Comparison of ENCODE assay signal across 19 cellular contexts in genomic region chr2:215407596-215408264, GRCh38. TPM values are rescaled to one million over a fixed set of nuclear protein-coding genes. Genes with fewer than 3 reads are reported as not detected.
DNase-seq lines count a peak whose midpoint lies in the region; ATAC-seq and TF ChIP-seq lines count a peak whose summit lies in the region.
"Had no signal": no experiment of that assay in that cellular context is flagged by ENCODE, and none has a peak within 500 bp of the region (broad histone marks: within the 10 kb centered on the region; RNA-seq: fewer than 3 reads in every experiment).

No MANE protein-coding gene starts in this region.

- DNase-seq in RWPE2 (ENCODE audit: low spot score) (no peak), choroid plexus epithelial cell (ENCODE audit: low read depth) (peak; percentile 63), mesenchymal stem cell (no peak), smooth muscle cell (lab: John Stamatoyannopoulos, UW; ENCODE audit: unreplicated experiment) (no peak), SIG-M5 treated with dmso at 0.1 percent for 504 hours (lab: John Stamatoyannopoulos, UW; ENCODE audit: unreplicated experiment) (no peak), NCI-H2029 (lab: John Stamatoyannopoulos, UW) (no peak), T-cell (no peak)
- DNase-seq: AML-193, DMS79 treated with DMSO at 0.1 percent for 48 hours, H9, NCI-H1417, NCI-H187, NCI-H2227 treated with DMSO at 0.1 percent for 48 hours, NCI-H510A treated with DMSO at 0.1 percent for 48 hours, NCI-H82, SHP77 treated with DMSO at 0.1 percent for 48 hours had no signal

- no peaks in the 10 kb centered on the region for H3K9me3 Mint-ChIP-seq in T-cell
- H3K9me3 Mint-ChIP-seq: H9 had no signal

- no peak overlapping the region for H3K4me3 ChIP-seq in RWPE2 (ENCODE audit: severe bottlenecking)
- H3K4me3 ChIP-seq in choroid plexus epithelial cell (ENCODE audit: low read depth, low read length): no peak overlapping the region
- H3K4me3 ChIP-seq in mesenchymal stem cell (ENCODE audit: insufficient read depth in 1 of 2, low read depth in 1 of 2, low read length in 2 of 2): no peak overlapping the region
- no peak overlapping the region for H3K4me3 ChIP-seq in smooth muscle cell

- H3K79me2 ChIP-seq in smooth muscle cell (ENCODE audit: low read depth): no peaks in the 10 kb centered on the region

- H4K20me1 ChIP-seq in smooth muscle cell (ENCODE audit: low read depth): peaks cover 100% of the 10 kb centered on the region

- H3K4me1 Mint-ChIP-seq in T-cell: no peaks in the 10 kb centered on the region
- H3K4me1 Mint-ChIP-seq: H9 had no signal

- H3K27me3 Mint-ChIP-seq in T-cell: peaks cover 7 to 8% of the 10 kb centered on the region in 2 donors

- H3K4me3 Mint-ChIP-seq in T-cell: no peak overlapping the region
- H3K4me3 Mint-ChIP-seq: H9 had no signal

- peak overlapping the region in 1 of 2 experiments; percentile 5 for H3K23ac ChIP-seq in mesenchymal stem cell (ENCODE audit: low read length in 2 of 2)

- peaks cover 2% of the 10 kb centered on the region for H3K79me1 ChIP-seq in mesenchymal stem cell (replicated peaks; ENCODE audit: low read length, poor library complexity, severe bottlenecking)

- 98% methylated on average over 5 of the region's 10 CpGs for WGBS in mesenchymal stem cell
- 68% methylated on average over 10 of the region's 10 CpGs for WGBS in smooth muscle cell (ENCODE audit: low lambda C conversion rate)

- no peak overlapping the region for H3K14ac ChIP-seq in mesenchymal stem cell (ENCODE audit: low read length in 2 of 2)

- H3K36me3 Mint-ChIP-seq in T-cell: no peaks in the 10 kb centered on the region

- H2BK12ac ChIP-seq in mesenchymal stem cell (ENCODE audit: low read length in 2 of 2): no peak overlapping the region

- no peak overlapping the region for H2BK5ac ChIP-seq in mesenchymal stem cell (ENCODE audit: low read depth, low read length, poor library complexity, severe bottlenecking)

- H3K27me3 ChIP-seq in RWPE2 (ENCODE audit: insufficient read depth, poor library complexity, severe bottlenecking) (no peaks in the 10 kb centered on the region), mesenchymal stem cell (ENCODE audit: control insufficient read depth in 1 of 2, insufficient read depth in 1 of 2, low read length in 2 of 2) (no peaks in the 10 kb centered on the region), smooth muscle cell (ENCODE audit: low read depth) (no peaks in the 10 kb centered on the region)

- peaks cover 92% of the 10 kb centered on the region for H3F3A ChIP-seq in smooth muscle cell (ENCODE audit: low read depth)

- CTCF ChIA-PET in T-cell (lab: Charles Lee): no interaction called here

- H3K4ac ChIP-seq in mesenchymal stem cell (ENCODE audit: low read depth in 1 of 2, low read length in 2 of 2): peak overlapping the region in 1 of 2 experiments; percentile 30

- H3K9me3 ChIP-seq in RWPE2 (ENCODE audit: severe bottlenecking) (no peaks in the 10 kb centered on the region), mesenchymal stem cell (ENCODE audit: control insufficient read depth, low read length) (no peaks in the 10 kb centered on the region), smooth muscle cell (replicated peaks; ENCODE audit: low read depth) (no peaks in the 10 kb centered on the region)

- H2AK5ac ChIP-seq in mesenchymal stem cell (ENCODE audit: low read length, severe bottlenecking): no peak overlapping the region

- no peak overlapping the region for H4K91ac ChIP-seq in mesenchymal stem cell (ENCODE audit: low read length)

- ATAC-seq in RWPE2 (ENCODE audit: low read depth) (no peak), GM21423 (IDR thresholded peaks at IDR 0.05; ENCODE audit: unreplicated experiment) (no peak), T-cell (replicated peaks in 1 of 4) (no peak)

- H3K36me3 ChIP-seq in RWPE2 (ENCODE audit: low read depth) (peaks cover 91% of the 10 kb centered on the region), mesenchymal stem cell (ENCODE audit: control insufficient read depth in 1 of 2, insufficient read depth in 2 of 2, low read depth in 1 of 2, low read length in 2 of 2) (peaks cover 37 to 98% of the 10 kb centered on the region in 2 experiments), smooth muscle cell (ENCODE audit: low read depth) (peaks cover 46% of the 10 kb centered on the region)

- H2BK120ac ChIP-seq in mesenchymal stem cell (ENCODE audit: low read depth, low read length): no peak overlapping the region

- H3K9ac ChIP-seq in mesenchymal stem cell (ENCODE audit: low read length): peak overlapping the region; percentile 70
- H3K9ac ChIP-seq in smooth muscle cell (ENCODE audit: low read depth): no peak overlapping the region
- H3K9ac ChIP-seq: KMS-11 had no signal

- POLR2A ChIA-PET in T-cell (lab: Charles Lee): no interaction called here

- TF ChIP-seq CTCF in RWPE2 (IDR thresholded peaks at IDR 0.05; ENCODE audit: poor library complexity, severe bottlenecking): no peak
- TF ChIP-seq CTCF in choroid plexus epithelial cell (conservative IDR thresholded peaks at IDR 0.05; ENCODE audit: low read depth, low read length): no peak
- TF ChIP-seq CTCF in smooth muscle cell (IDR thresholded peaks at IDR 0.05; ENCODE audit: borderline replicate concordance, insufficient read depth, poor library complexity, severe bottlenecking): no peak

- H3K18ac ChIP-seq in mesenchymal stem cell (ENCODE audit: low read depth in 1 of 2, low read length in 2 of 2): no peak overlapping the region

- no peak overlapping the region for H3K27ac Mint-ChIP-seq in T-cell
- H3K27ac Mint-ChIP-seq: H9 had no signal

- H2BK15ac ChIP-seq in mesenchymal stem cell (ENCODE audit: low read depth, poor library complexity, severe bottlenecking): no peak overlapping the region

- no peak overlapping the region for H3K4me2 ChIP-seq in mesenchymal stem cell (ENCODE audit: low read length, poor library complexity, severe bottlenecking)
- H3K4me2 ChIP-seq in smooth muscle cell: peak overlapping the region; percentile 6
- H3K4me2 ChIP-seq: KMS-11 had no signal

- H3K27ac ChIP-seq in RWPE2 (ENCODE audit: poor library complexity, severe bottlenecking) (peak overlapping the region; percentile 81), mesenchymal stem cell (ENCODE audit: low read length, poor library complexity, severe bottlenecking) (peak overlapping the region; percentile 52), smooth muscle cell (ENCODE audit: low read depth) (peak overlapping the region; percentile 86)
- H3K27ac ChIP-seq: C4-2B, KMS-11 had no signal

- no peak overlapping the region for H4K8ac ChIP-seq in mesenchymal stem cell (ENCODE audit: low read length)

- H2AFZ ChIP-seq in mesenchymal stem cell (ENCODE audit: low read depth, low read length): no peak overlapping the region
- H2AFZ ChIP-seq in smooth muscle cell (ENCODE audit: low read depth): no peak overlapping the region

- H3K4me1 ChIP-seq in RWPE2 (ENCODE audit: insufficient read depth, poor library complexity, severe bottlenecking): peaks cover 13% of the 10 kb centered on the region
- H3K4me1 ChIP-seq in mesenchymal stem cell (ENCODE audit: control insufficient read depth, insufficient read depth, low read depth, low read length): peaks cover 19% of the 10 kb centered on the region
- H3K4me1 ChIP-seq in smooth muscle cell (ENCODE audit: low read depth): no peaks in the 10 kb centered on the region

RNA-seq across cellular contexts. Expression of gene FN1, which starts 28.1 kb away (rescaled TPM):
- polyA plus RNA-seq in mesenchymal stem cell (2013, experiment 1 of 2): 1,493 TPM
- 1,327 TPM for polyA plus RNA-seq in mesenchymal stem cell (2013, experiment 2 of 2)
- total RNA-seq in smooth muscle cell: 21,173 and 21,295 TPM in 2 replicates
- 8,934 and 10,917 TPM in 2 replicates for polyA plus RNA-seq in smooth muscle cell
- total RNA-seq in T-cell: 1 to 10 TPM in 3 of 5 donors, not detected in 2; 5.7 to 7.1 (median 6.7) TPM

Comparison
In these comparisons a context has a peak if more than half of its experiments do, and no peak if none do; other contexts are left out.
1. RNA of gene FN1, which starts 28.1 kb away (total RNA-seq): 21,173 to 21,295 TPM in smooth muscle cell; 5.7 to 7.1 TPM in T-cell; every median in the first group is over 1,000 times any median in the second.
2. Peak in every context shown above with its lines, with median percentiles within 50 percentile points of each other: H3K27ac ChIP-seq.